ENCODE assay signal across 2 cellular contexts in the genomic region with DNA sequence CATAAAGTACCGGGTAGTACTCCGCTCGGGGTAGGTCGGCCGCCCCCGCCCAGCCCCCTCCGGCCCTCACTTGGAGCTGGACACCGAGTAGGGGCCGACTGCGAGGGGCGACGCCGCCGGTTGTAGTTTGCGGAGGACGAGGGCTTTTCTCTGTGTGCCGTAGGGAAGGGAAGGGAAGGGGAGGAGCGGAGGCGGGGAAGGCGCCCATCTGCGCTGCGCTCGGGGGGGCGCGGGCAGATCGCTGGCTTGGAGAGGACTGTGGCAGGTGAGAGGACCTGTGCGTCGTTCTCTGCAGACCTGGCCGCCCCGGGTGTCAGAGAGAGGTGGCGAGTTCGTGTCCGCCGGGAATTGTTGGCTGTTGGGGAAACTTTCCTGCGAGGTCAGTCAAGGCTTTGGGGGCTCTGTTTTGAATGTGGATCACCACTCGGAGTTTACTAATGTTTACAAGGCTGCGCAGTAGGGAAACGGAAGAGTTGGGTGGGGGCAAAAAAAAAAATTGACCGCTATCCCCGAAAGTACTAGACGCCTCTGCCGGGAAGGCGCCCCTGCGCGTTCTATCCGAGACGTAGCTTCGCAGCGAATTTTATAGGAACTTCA.
TF ChIP-seq lines count a peak whose summit lies in the region.

No MANE protein-coding gene starts in this region.

TF ChIP-seq in HEK293, 187 proteins besides CTCF, POLR2A, EP300 and RAD21 (continued from another document and continues in another):
- TF ChIP-seq, protein P1, sequence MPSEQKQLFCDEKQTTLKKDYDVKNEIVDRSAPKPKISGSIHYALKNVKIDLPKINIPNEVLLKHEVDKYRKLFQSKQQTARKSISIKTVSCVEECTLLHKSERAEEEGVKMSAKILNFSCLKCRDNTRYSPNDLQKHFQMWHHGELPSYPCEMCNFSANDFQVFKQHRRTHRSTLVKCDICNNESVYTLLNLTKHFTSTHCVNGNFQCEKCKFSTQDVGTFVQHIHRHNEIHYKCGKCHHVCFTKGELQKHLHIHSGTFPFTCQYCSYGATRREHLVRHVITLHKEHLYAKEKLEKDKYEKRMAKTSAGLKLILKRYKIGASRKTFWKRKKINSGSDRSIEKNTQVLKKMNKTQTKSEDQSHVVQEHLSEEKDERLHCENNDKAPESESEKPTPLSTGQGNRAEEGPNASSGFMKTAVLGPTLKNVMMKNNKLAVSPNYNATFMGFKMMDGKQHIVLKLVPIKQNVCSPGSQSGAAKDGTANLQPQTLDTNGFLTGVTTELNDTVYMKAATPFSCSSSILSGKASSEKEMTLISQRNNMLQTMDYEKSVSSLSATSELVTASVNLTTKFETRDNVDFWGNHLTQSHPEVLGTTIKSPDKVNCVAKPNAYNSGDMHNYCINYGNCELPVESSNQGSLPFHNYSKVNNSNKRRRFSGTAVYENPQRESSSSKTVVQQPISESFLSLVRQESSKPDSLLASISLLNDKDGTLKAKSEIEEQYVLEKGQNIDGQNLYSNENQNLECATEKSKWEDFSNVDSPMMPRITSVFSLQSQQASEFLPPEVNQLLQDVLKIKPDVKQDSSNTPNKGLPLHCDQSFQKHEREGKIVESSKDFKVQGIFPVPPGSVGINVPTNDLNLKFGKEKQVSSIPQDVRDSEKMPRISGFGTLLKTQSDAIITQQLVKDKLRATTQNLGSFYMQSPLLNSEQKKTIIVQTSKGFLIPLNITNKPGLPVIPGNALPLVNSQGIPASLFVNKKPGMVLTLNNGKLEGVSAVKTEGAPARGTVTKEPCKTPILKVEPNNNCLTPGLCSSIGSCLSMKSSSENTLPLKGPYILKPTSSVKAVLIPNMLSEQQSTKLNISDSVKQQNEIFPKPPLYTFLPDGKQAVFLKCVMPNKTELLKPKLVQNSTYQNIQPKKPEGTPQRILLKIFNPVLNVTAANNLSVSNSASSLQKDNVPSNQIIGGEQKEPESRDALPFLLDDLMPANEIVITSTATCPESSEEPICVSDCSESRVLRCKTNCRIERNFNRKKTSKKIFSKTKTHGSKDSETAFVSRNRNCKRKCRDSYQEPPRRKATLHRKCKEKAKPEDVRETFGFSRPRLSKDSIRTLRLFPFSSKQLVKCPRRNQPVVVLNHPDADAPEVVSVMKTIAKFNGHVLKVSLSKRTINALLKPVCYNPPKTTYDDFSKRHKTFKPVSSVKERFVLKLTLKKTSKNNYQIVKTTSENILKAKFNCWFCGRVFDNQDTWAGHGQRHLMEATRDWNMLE (tag by site-specific recombination; conservative IDR thresholded peaks at IDR 0.05; ENCODE audit: low read depth): 0 out of 2 replicates have a peak, but pooled peaks have one; percentile 8
- TF ChIP-seq SP2 (tag by site-specific recombination; IDR thresholded peaks at IDR 0.05) (no peak), EGR2 (tag by site-specific recombination; IDR thresholded peaks at IDR 0.05; ENCODE audit: low read depth) (peak; percentile 74; the same call in 1 of the 2 replicates), ZEB2 (tag by site-specific recombination; IDR thresholded peaks at IDR 0.05) (peak; percentile 96), ZSCAN30 (tag by site-specific recombination; IDR thresholded peaks at IDR 0.05) (peak; percentile 86), ZNF10 (tag by site-specific recombination; IDR thresholded peaks at IDR 0.05) (no peak), ZBTB8A (tag by site-specific recombination; IDR thresholded peaks at IDR 0.05) (peak; percentile 68), ZNF585B (tag by site-specific recombination; IDR thresholded peaks at IDR 0.05) (no peak), ZNF433 (tag by site-specific recombination; IDR thresholded peaks at IDR 0.05; ENCODE audit: low read depth) (no peak), ZNF549 (tag by site-specific recombination; IDR thresholded peaks at IDR 0.05) (no peak), ZNF76 (tag by site-specific recombination; IDR thresholded peaks at IDR 0.05; ENCODE audit: borderline replicate concordance, low read depth) (peak; percentile 71; the same call in 1 of the 2 replicates), ZNF416 (tag by site-specific recombination; IDR thresholded peaks at IDR 0.05) (no peak), ZBTB21 (tag by site-specific recombination; IDR thresholded peaks at IDR 0.05) (peak; percentile 33; the same call in 1 of the 2 replicates), ZNF112 (tag by site-specific recombination; IDR thresholded peaks at IDR 0.05) (no peak), ZFP37 (tag by site-specific recombination; IDR thresholded peaks at IDR 0.05) (peak; percentile 86), ZNF404 (tag by site-specific recombination; IDR thresholded peaks at IDR 0.05) (no peak)
- TF ChIP-seq, protein P2, sequence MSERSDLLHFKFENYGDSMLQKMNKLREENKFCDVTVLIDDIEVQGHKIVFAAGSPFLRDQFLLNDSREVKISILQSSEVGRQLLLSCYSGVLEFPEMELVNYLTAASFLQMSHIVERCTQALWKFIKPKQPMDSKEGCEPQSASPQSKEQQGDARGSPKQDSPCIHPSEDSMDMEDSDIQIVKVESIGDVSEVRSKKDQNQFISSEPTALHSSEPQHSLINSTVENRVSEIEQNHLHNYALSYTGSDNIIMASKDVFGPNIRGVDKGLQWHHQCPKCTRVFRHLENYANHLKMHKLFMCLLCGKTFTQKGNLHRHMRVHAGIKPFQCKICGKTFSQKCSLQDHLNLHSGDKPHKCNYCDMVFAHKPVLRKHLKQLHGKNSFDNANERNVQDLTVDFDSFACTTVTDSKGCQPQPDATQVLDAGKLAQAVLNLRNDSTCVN (tag by site-specific recombination; optimal IDR thresholded peaks at IDR 0.05): peak; percentile 50
- TF ChIP-seq, protein P3, sequence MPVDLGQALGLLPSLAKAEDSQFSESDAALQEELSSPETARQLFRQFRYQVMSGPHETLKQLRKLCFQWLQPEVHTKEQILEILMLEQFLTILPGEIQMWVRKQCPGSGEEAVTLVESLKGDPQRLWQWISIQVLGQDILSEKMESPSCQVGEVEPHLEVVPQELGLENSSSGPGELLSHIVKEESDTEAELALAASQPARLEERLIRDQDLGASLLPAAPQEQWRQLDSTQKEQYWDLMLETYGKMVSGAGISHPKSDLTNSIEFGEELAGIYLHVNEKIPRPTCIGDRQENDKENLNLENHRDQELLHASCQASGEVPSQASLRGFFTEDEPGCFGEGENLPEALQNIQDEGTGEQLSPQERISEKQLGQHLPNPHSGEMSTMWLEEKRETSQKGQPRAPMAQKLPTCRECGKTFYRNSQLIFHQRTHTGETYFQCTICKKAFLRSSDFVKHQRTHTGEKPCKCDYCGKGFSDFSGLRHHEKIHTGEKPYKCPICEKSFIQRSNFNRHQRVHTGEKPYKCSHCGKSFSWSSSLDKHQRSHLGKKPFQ (tag by site-specific recombination; IDR thresholded peaks at IDR 0.05): 0 out of 2 replicates have a peak, but pooled peaks have one; percentile 25
- TF ChIP-seq, protein P4, sequence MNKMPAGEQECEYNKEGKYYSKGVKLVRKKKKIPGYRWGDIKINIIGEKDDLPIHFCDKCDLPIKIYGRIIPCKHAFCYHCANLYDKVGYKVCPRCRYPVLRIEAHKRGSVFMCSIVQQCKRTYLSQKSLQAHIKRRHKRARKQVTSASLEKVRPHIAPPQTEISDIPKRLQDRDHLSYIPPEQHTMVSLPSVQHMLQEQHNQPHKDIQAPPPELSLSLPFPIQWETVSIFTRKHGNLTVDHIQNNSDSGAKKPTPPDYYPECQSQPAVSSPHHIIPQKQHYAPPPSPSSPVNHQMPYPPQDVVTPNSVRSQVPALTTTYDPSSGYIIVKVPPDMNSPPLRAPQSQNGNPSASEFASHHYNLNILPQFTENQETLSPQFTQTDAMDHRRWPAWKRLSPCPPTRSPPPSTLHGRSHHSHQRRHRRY (tag by site-specific recombination; IDR thresholded peaks at IDR 0.05): 0 out of 2 replicates have a peak, but pooled peaks have one; percentile 76

TF ChIP-seq in GM12878, 131 proteins besides CTCF, POLR2A, EP300 and RAD21 (continued from another document):
- TF ChIP-seq, protein P5, sequence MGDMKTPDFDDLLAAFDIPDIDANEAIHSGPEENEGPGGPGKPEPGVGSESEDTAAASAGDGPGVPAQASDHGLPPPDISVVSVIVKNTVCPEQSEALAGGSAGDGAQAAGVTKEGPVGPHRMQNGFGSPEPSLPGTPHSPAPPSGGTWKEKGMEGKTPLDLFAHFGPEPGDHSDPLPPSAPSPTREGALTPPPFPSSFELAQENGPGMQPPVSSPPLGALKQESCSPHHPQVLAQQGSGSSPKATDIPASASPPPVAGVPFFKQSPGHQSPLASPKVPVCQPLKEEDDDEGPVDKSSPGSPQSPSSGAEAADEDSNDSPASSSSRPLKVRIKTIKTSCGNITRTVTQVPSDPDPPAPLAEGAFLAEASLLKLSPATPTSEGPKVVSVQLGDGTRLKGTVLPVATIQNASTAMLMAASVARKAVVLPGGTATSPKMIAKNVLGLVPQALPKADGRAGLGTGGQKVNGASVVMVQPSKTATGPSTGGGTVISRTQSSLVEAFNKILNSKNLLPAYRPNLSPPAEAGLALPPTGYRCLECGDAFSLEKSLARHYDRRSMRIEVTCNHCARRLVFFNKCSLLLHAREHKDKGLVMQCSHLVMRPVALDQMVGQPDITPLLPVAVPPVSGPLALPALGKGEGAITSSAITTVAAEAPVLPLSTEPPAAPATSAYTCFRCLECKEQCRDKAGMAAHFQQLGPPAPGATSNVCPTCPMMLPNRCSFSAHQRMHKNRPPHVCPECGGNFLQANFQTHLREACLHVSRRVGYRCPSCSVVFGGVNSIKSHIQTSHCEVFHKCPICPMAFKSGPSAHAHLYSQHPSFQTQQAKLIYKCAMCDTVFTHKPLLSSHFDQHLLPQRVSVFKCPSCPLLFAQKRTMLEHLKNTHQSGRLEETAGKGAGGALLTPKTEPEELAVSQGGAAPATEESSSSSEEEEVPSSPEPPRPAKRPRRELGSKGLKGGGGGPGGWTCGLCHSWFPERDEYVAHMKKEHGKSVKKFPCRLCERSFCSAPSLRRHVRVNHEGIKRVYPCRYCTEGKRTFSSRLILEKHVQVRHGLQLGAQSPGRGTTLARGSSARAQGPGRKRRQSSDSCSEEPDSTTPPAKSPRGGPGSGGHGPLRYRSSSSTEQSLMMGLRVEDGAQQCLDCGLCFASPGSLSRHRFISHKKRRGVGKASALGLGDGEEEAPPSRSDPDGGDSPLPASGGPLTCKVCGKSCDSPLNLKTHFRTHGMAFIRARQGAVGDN (IDR thresholded peaks at IDR 0.05): peak; percentile 93
- TF ChIP-seq MEF2A (IDR thresholded peaks at IDR 0.05; ENCODE audit: insufficient read depth, low read depth, low read length): no peak
- 0 out of 2 replicates have a peak, but pooled peaks have one; percentile 19 for TF ChIP-seq RCOR1 (conservative IDR thresholded peaks at IDR 0.05; ENCODE audit: low read depth, low read length)
- TF ChIP-seq ZNF274 (IDR thresholded peaks at IDR 0.05; ENCODE audit: insufficient read depth, insufficient read length): no peak
- TF ChIP-seq RAD51 (IDR thresholded peaks at IDR 0.05): 0 out of 2 replicates have a peak, but pooled peaks have one; percentile 22
- TF ChIP-seq, protein P6, sequence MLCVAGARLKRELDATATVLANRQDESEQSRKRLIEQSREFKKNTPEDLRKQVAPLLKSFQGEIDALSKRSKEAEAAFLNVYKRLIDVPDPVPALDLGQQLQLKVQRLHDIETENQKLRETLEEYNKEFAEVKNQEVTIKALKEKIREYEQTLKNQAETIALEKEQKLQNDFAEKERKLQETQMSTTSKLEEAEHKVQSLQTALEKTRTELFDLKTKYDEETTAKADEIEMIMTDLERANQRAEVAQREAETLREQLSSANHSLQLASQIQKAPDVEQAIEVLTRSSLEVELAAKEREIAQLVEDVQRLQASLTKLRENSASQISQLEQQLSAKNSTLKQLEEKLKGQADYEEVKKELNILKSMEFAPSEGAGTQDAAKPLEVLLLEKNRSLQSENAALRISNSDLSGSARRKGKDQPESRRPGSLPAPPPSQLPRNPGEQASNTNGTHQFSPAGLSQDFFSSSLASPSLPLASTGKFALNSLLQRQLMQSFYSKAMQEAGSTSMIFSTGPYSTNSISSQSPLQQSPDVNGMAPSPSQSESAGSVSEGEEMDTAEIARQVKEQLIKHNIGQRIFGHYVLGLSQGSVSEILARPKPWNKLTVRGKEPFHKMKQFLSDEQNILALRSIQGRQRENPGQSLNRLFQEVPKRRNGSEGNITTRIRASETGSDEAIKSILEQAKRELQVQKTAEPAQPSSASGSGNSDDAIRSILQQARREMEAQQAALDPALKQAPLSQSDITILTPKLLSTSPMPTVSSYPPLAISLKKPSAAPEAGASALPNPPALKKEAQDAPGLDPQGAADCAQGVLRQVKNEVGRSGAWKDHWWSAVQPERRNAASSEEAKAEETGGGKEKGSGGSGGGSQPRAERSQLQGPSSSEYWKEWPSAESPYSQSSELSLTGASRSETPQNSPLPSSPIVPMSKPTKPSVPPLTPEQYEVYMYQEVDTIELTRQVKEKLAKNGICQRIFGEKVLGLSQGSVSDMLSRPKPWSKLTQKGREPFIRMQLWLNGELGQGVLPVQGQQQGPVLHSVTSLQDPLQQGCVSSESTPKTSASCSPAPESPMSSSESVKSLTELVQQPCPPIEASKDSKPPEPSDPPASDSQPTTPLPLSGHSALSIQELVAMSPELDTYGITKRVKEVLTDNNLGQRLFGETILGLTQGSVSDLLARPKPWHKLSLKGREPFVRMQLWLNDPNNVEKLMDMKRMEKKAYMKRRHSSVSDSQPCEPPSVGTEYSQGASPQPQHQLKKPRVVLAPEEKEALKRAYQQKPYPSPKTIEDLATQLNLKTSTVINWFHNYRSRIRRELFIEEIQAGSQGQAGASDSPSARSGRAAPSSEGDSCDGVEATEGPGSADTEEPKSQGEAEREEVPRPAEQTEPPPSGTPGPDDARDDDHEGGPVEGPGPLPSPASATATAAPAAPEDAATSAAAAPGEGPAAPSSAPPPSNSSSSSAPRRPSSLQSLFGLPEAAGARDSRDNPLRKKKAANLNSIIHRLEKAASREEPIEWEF (IDR thresholded peaks at IDR 0.05; ENCODE audit: insufficient replicate concordance, low read depth, low read length): no peak
- TF ChIP-seq GABPA (IDR thresholded peaks at IDR 0.05; ENCODE audit: low read depth): no peak
- TF ChIP-seq, protein P7, sequence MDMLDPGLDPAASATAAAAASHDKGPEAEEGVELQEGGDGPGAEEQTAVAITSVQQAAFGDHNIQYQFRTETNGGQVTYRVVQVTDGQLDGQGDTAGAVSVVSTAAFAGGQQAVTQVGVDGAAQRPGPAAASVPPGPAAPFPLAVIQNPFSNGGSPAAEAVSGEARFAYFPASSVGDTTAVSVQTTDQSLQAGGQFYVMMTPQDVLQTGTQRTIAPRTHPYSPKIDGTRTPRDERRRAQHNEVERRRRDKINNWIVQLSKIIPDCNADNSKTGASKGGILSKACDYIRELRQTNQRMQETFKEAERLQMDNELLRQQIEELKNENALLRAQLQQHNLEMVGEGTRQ (IDR thresholded peaks at IDR 0.05; ENCODE audit: borderline replicate concordance, low read depth, low read length): no peak
- TF ChIP-seq SREBF2 (IDR thresholded peaks at IDR 0.05; ENCODE audit: low read length): no peak
- peak; percentile 93 for TF ChIP-seq ZBED1 (IDR thresholded peaks at IDR 0.05; ENCODE audit: borderline replicate concordance)
- TF ChIP-seq TCF12 (IDR thresholded peaks at IDR 0.05; ENCODE audit: low read depth, low read length): peak; percentile 87; the same call in 1 of the 2 replicates
- TF ChIP-seq MTA2 (IDR thresholded peaks at IDR 0.05; ENCODE audit: low read depth): 0 out of 2 replicates have a peak, but pooled peaks have one; percentile 40
- TF ChIP-seq GATAD2B (conservative IDR thresholded peaks at IDR 0.05; ENCODE audit: low read depth): peak; percentile 50; the same call in 1 of the 2 replicates
- peak; percentile 96 for TF ChIP-seq SMAD1 (IDR thresholded peaks at IDR 0.05; ENCODE audit: low read depth, partially characterized antibody)
- TF ChIP-seq POU2F2 (IDR thresholded peaks at IDR 0.05; ENCODE audit: borderline replicate concordance, low read depth, low read length): peak; percentile 99
